ENCODE assay signal across 19 cellular contexts in the genomic region with DNA sequence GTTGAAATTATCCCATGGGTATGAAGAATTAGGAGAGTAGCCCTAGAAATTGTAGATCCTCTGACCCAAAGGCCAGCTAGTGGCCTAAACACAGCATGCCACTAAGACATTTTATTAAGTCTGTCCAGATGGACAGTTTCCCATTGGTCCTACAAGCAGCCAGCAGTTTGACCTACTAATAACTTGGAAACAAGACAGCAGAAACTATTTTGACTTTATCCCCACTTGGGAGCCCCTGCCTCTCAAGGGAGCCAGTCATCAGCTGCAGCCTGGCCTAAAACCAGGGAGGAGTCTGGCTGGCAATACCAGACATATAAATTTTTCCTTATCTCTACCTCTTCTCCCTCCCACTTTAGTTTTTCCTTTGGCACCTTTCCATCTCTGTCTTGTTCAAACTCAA.
"Had no signal": no experiment of that assay in that cellular context is flagged by ENCODE, and none has a peak within 500 bp of the region (broad histone marks: within the 10 kb centered on the region; RNA-seq: fewer than 3 reads in every experiment).

No MANE protein-coding gene starts in this region.

- ATAC-seq: HepG2 had no signal

- H3K9me3 ChIP-seq: SK-N-SH had no signal

- FAIRE-seq: HepG2, RCC 7860 had no signal

- DNase-seq: IMR-90, Karpas-422, KG1, MM.1S, NCI-H1092 treated with DMSO at 0.1 percent for 48 hours, NCI-H1436, NCI-H187, NCI-H2029, NCI-H2081 treated with DMSO at 0.1 percent for 48 hours, NCI-H2227 treated with DMSO at 0.1 percent for 48 hours, NCI-H446 treated with DMSO at 0.1 percent for 48 hours, NCI-H510A treated with DMSO at 0.1 percent for 48 hours, NCI-H526, RPMI8226, SHP77, SK-N-SH, SW 1271 had no signal
